In genomic region chr20:3407426-3408250, GRCh38 we compare ENCODE assay signal across 8 cellular contexts.
DNase-seq lines count a peak whose midpoint lies in the region; ATAC-seq lines count a peak whose summit lies in the region.

DNAAF9 (minus strand) TSS chr20:3407669; CDS start chr20:3407557, 112 bp downstream.

- peak; percentile 48 for ATAC-seq in HG02610 (IDR thresholded peaks at IDR 0.05; ENCODE audit: unreplicated experiment)

- DNase-seq in ELF-1 (ENCODE audit: low read depth, low spot score) (peak; percentile 75), NCI-H2171 treated with DMSO at 0.1 percent for 48 hours (lab: John Stamatoyannopoulos, UW) (peak; percentile 83)
- peak; percentile 66 to 72 for DNase-seq in activated CD4-positive, alpha-beta T cell treated with anti-CD3 and anti-CD28 coated beads for 4 hours
- DNase-seq in stimulated activated CD4-positive, alpha-beta T cell treated with anti-CD3 and anti-CD28 coated beads, Interleukin-1b, Interleukin-23, amount 100 ng/mL, for 1 hour (ENCODE audit: low read depth in 2 of 2), result peak; percentile 29 to 39
- DNase-seq in NK-92 treated with Interleukin-12 subunit alpha and Interleukin-12 subunit beta, amount 100 ng/mL, for 24 hours (lab: John Stamatoyannopoulos, UW), result no peak

- H3K27ac ChIP-seq in cingulate gyrus (ENCODE audit: low read depth, low read length) (peak within 1 kb of the TSS; percentile 94), layer of hippocampus (ENCODE audit: low read depth, low read length) (peak within 1 kb of the TSS; percentile 90)

- H3K27me3 ChIP-seq in layer of hippocampus (ENCODE audit: control insufficient read depth, insufficient read depth, low read length), result no peaks in the 10 kb centered on the region
